Comparison of ENCODE assay signal across 1 cellular context in the genomic region with DNA sequence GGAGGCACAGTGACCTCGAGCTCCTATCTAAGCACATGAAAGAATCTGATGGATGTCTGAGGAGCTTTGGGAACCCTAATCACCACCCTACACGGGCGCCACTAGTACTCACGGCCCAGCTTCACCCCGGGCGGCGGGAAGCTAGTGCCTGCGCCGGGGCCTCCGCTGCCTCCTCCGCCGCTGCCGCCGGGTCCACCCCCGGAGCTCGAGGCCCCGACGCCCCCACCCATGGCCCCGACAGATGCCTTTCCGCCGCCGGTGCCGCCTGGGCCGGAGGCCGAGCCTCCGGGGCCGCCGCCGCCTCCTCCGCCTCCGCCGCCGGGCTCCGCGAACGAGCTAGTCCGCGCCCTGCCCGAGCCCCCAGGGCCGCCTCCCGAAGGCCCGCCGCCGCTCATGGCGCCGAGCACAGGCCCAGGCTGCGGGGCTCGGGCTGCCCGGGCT.
A peak's percentile ranks its signal among the peaks of the same experiment; 100 is the strongest.
TF ChIP-seq lines count a peak whose summit lies in the region.

No MANE protein-coding gene starts in this region.

TF ChIP-seq in HepG2, 621 proteins besides CTCF, POLR2A, EP300 and RAD21:
- TF ChIP-seq, protein P1, sequence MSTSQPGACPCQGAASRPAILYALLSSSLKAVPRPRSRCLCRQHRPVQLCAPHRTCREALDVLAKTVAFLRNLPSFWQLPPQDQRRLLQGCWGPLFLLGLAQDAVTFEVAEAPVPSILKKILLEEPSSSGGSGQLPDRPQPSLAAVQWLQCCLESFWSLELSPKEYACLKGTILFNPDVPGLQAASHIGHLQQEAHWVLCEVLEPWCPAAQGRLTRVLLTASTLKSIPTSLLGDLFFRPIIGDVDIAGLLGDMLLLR (CRISPR knock-in tag; IDR thresholded peaks at IDR 0.05): 0 out of 2 replicates have a peak, but pooled peaks have one; percentile 5
- 0 out of 2 replicates have a peak, but pooled peaks have one; percentile 13 for TF ChIP-seq ZFP82 (CRISPR knock-in tag; IDR thresholded peaks at IDR 0.05; ENCODE audit: borderline replicate concordance)
- TF ChIP-seq ZNF33B (CRISPR knock-in tag; IDR thresholded peaks at IDR 0.05): 0 out of 2 replicates have a peak, but pooled peaks have one; percentile 6
- TF ChIP-seq, protein P2, sequence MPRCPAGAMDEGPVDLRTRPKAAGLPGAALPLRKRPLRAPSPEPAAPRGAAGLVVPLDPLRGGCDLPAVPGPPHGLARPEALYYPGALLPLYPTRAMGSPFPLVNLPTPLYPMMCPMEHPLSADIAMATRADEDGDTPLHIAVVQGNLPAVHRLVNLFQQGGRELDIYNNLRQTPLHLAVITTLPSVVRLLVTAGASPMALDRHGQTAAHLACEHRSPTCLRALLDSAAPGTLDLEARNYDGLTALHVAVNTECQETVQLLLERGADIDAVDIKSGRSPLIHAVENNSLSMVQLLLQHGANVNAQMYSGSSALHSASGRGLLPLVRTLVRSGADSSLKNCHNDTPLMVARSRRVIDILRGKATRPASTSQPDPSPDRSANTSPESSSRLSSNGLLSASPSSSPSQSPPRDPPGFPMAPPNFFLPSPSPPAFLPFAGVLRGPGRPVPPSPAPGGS (CRISPR knock-in tag; IDR thresholded peaks at IDR 0.05): peak; percentile 29; the same call in 1 of the 2 replicates
- TF ChIP-seq, protein P3, sequence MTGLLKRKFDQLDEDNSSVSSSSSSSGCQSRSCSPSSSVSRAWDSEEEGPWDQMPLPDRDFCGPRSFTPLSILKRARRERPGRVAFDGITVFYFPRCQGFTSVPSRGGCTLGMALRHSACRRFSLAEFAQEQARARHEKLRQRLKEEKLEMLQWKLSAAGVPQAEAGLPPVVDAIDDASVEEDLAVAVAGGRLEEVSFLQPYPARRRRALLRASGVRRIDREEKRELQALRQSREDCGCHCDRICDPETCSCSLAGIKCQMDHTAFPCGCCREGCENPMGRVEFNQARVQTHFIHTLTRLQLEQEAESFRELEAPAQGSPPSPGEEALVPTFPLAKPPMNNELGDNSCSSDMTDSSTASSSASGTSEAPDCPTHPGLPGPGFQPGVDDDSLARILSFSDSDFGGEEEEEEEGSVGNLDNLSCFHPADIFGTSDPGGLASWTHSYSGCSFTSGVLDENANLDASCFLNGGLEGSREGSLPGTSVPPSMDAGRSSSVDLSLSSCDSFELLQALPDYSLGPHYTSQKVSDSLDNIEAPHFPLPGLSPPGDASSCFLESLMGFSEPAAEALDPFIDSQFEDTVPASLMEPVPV (CRISPR knock-in tag; IDR thresholded peaks at IDR 0.05): no peak
- TF ChIP-seq ZNF460 (CRISPR knock-in tag; IDR thresholded peaks at IDR 0.05; ENCODE audit: borderline replicate concordance): no peak
- TF ChIP-seq ZNF430 (CRISPR knock-in tag; IDR thresholded peaks at IDR 0.05): 0 out of 2 replicates have a peak, but pooled peaks have one; percentile 29
- TF ChIP-seq ZNF720 (CRISPR knock-in tag; IDR thresholded peaks at IDR 0.05): no peak
- no peak for TF ChIP-seq ZSCAN29 (CRISPR knock-in tag; conservative IDR thresholded peaks at IDR 0.05)
- TF ChIP-seq, protein P4, sequence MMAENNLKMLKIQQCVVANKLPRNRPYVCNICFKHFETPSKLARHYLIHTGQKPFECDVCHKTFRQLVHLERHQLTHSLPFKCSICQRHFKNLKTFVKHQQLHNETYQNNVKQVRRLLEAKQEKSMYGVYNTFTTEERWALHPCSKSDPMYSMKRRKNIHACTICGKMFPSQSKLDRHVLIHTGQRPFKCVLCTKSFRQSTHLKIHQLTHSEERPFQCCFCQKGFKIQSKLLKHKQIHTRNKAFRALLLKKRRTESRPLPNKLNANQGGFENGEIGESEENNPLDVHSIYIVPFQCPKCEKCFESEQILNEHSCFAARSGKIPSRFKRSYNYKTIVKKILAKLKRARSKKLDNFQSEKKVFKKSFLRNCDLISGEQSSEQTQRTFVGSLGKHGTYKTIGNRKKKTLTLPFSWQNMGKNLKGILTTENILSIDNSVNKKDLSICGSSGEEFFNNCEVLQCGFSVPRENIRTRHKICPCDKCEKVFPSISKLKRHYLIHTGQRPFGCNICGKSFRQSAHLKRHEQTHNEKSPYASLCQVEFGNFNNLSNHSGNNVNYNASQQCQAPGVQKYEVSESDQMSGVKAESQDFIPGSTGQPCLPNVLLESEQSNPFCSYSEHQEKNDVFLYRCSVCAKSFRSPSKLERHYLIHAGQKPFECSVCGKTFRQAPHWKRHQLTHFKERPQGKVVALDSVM (CRISPR knock-in tag; IDR thresholded peaks at IDR 0.05): peak; percentile 38; the same call in 1 of the 2 replicates
- no peak for TF ChIP-seq ZNF235 (CRISPR knock-in tag; IDR thresholded peaks at IDR 0.05; ENCODE audit: borderline replicate concordance)
- 0 out of 2 replicates have a peak, but pooled peaks have one; percentile 26 for TF ChIP-seq ZSCAN31 (CRISPR knock-in tag; IDR thresholded peaks at IDR 0.05; ENCODE audit: low read depth)
